Comparison of ENCODE assay signal across 1 cellular context in the genomic region with DNA sequence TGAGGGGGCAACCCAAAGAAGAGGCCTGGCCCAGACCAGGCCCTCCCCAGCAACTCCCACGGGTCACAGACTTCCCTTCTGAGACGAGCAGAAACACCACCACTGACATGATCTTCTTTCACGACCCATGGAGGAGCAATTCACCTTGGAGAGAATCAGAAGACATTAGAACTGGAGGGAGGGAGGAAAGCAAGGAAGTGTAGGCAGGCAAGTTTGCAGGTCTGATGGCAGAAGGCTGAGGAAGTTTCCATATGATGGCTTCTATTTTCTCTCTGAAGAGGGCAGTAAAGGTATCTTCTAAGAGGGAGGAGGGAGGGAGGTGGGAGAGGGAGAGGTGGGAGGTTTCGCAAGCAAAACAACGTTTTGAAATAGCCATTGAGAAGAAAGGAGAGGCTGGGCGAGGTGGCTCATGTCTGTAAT.
TF ChIP-seq lines count a peak whose summit lies in the region.

No MANE protein-coding gene starts in this region.

TF ChIP-seq in K562, 482 proteins besides CTCF, POLR2A, EP300 and RAD21 (continued from another document and continues in another):
- TF ChIP-seq, protein P1, sequence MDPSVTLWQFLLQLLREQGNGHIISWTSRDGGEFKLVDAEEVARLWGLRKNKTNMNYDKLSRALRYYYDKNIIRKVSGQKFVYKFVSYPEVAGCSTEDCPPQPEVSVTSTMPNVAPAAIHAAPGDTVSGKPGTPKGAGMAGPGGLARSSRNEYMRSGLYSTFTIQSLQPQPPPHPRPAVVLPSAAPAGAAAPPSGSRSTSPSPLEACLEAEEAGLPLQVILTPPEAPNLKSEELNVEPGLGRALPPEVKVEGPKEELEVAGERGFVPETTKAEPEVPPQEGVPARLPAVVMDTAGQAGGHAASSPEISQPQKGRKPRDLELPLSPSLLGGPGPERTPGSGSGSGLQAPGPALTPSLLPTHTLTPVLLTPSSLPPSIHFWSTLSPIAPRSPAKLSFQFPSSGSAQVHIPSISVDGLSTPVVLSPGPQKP (CRISPR knock-in tag; IDR thresholded peaks at IDR 0.05), result no peak
- TF ChIP-seq ZNF134 (CRISPR knock-in tag; conservative IDR thresholded peaks at IDR 0.05) (no peak), NR2C2 (CRISPR knock-in tag; IDR thresholded peaks at IDR 0.05) (no peak), NR2C2 (tag; IDR thresholded peaks at IDR 0.05) (no peak), MTF1 (CRISPR knock-in tag; IDR thresholded peaks at IDR 0.05; ENCODE audit: borderline replicate concordance) (no peak), RUNX1 (IDR thresholded peaks at IDR 0.05; ENCODE audit: low read depth) (no peak), ZNF57 (CRISPR knock-in tag; IDR thresholded peaks at IDR 0.05) (no peak), CGGBP1 (CRISPR knock-in tag; IDR thresholded peaks at IDR 0.05) (no peak), HMG20A (CRISPR knock-in tag; conservative IDR thresholded peaks at IDR 0.05) (no peak), CREM (IDR thresholded peaks at IDR 0.05; ENCODE audit: low read depth) (0 out of 2 replicates have a peak, but pooled peaks have one; percentile 38), BCOR (IDR thresholded peaks at IDR 0.05) (no peak), PHF20 (IDR thresholded peaks at IDR 0.05; ENCODE audit: partially characterized antibody) (no peak), CSDE1 (IDR thresholded peaks at IDR 0.05) (no peak), RCOR1 (IDR thresholded peaks at IDR 0.05; ENCODE audit: borderline replicate concordance in 1 of 2, low read depth in 2 of 2, low read length in 2 of 2) (peak in 1 of 2 experiments; percentile 20; a peak in 2 of 4 replicates), ADNP (tag; IDR thresholded peaks at IDR 0.05) (no peak), ZNF239 (CRISPR knock-in tag; IDR thresholded peaks at IDR 0.05) (no peak), RBM15 (IDR thresholded peaks at IDR 0.05; ENCODE audit: insufficient read depth, low read length) (no peak), MXI1 (IDR thresholded peaks at IDR 0.05; ENCODE audit: low read depth, low read length) (no peak), RBBP5 (IDR thresholded peaks at IDR 0.05; ENCODE audit: borderline replicate concordance, insufficient read depth, low read length, poor library complexity, severe bottlenecking) (no peak), EZH2 (IDR thresholded peaks at IDR 0.05; ENCODE audit: borderline replicate concordance, low read depth, low read length) (no peak), PML (IDR thresholded peaks at IDR 0.05; ENCODE audit: low read length) (no peak), CEBPZ (IDR thresholded peaks at IDR 0.05; ENCODE audit: borderline replicate concordance, low read depth, low read length) (no peak), GTF2B (IDR thresholded peaks at IDR 0.05; ENCODE audit: extremely low read depth, insufficient read length) (no peak), ETV1 (tag; conservative IDR thresholded peaks at IDR 0.05; ENCODE audit: low read depth) (peak; percentile 44; the same call in 1 of the 2 replicates), ZC3H8 (IDR thresholded peaks at IDR 0.05) (no peak), ARNT (IDR thresholded peaks at IDR 0.05) (peak in 1 of 2 experiments; percentile 35; a peak in 1 of 4 replicates), GABPB1 (CRISPR knock-in tag; IDR thresholded peaks at IDR 0.05) (no peak), TOE1 (IDR thresholded peaks at IDR 0.05; ENCODE audit: borderline replicate concordance) (no peak), TOE1 (CRISPR knock-in tag; IDR thresholded peaks at IDR 0.05; ENCODE audit: borderline replicate concordance, low read depth) (no peak), SIN3A (IDR thresholded peaks at IDR 0.05; ENCODE audit: borderline replicate concordance in 2 of 2, control insufficient read depth in 1 of 2, low read depth in 2 of 2, low read length in 2 of 2) (no peak), ZBTB12 (CRISPR knock-in tag; IDR thresholded peaks at IDR 0.05) (no peak), SRSF9 (IDR thresholded peaks at IDR 0.05; ENCODE audit: borderline replicate concordance, low read depth, low read length) (no peak), HBP1 (CRISPR knock-in tag; IDR thresholded peaks at IDR 0.05) (0 out of 2 replicates have a peak, but pooled peaks have one; percentile 36), ZNF280A (IDR thresholded peaks at IDR 0.05; ENCODE audit: low read depth, partially characterized antibody) (no peak), EP400 (IDR thresholded peaks at IDR 0.05) (no peak), ZNF124 (CRISPR knock-in tag; IDR thresholded peaks at IDR 0.05) (no peak), PBX2 (CRISPR knock-in tag; IDR thresholded peaks at IDR 0.05; ENCODE audit: low read depth) (no peak), PBX2 (tag; conservative IDR thresholded peaks at IDR 0.05; ENCODE audit: low read depth) (0 out of 2 replicates have a peak, but pooled peaks have one; percentile 5), GATA2 (CRISPR knock-in tag; IDR thresholded peaks at IDR 0.05) (no peak), ZFP36 (IDR thresholded peaks at IDR 0.05; ENCODE audit: low read depth, low read length, partially characterized antibody) (peak; percentile 45), ZNF695 (CRISPR knock-in tag; IDR thresholded peaks at IDR 0.05) (no peak), BHLHE40 (IDR thresholded peaks at IDR 0.05; ENCODE audit: low read length) (no peak), CBFA2T3 (IDR thresholded peaks at IDR 0.05) (no peak; the same call in 1 of the 2 replicates), NCOA2 (IDR thresholded peaks at IDR 0.05; ENCODE audit: partially characterized antibody in 2 of 2) (no peak)
- TF ChIP-seq, protein P2, sequence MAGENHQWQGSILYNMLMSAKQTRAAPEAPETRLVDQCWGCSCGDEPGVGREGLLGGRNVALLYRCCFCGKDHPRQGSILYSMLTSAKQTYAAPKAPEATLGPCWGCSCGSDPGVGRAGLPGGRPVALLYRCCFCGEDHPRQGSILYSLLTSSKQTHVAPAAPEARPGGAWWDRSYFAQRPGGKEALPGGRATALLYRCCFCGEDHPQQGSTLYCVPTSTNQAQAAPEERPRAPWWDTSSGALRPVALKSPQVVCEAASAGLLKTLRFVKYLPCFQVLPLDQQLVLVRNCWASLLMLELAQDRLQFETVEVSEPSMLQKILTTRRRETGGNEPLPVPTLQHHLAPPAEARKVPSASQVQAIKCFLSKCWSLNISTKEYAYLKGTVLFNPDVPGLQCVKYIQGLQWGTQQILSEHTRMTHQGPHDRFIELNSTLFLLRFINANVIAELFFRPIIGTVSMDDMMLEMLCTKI (IDR thresholded peaks at IDR 0.05; ENCODE audit: partially characterized antibody), result no peak
- TF ChIP-seq, protein P3, sequence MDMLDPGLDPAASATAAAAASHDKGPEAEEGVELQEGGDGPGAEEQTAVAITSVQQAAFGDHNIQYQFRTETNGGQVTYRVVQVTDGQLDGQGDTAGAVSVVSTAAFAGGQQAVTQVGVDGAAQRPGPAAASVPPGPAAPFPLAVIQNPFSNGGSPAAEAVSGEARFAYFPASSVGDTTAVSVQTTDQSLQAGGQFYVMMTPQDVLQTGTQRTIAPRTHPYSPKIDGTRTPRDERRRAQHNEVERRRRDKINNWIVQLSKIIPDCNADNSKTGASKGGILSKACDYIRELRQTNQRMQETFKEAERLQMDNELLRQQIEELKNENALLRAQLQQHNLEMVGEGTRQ (CRISPR knock-in tag; IDR thresholded peaks at IDR 0.05), result no peak
- TF ChIP-seq, protein P4, sequence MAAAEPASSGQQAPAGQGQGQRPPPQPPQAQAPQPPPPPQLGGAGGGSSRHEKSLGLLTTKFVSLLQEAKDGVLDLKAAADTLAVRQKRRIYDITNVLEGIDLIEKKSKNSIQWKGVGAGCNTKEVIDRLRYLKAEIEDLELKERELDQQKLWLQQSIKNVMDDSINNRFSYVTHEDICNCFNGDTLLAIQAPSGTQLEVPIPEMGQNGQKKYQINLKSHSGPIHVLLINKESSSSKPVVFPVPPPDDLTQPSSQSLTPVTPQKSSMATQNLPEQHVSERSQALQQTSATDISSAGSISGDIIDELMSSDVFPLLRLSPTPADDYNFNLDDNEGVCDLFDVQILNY (CRISPR knock-in tag; IDR thresholded peaks at IDR 0.05), result no peak
- TF ChIP-seq, protein P5, sequence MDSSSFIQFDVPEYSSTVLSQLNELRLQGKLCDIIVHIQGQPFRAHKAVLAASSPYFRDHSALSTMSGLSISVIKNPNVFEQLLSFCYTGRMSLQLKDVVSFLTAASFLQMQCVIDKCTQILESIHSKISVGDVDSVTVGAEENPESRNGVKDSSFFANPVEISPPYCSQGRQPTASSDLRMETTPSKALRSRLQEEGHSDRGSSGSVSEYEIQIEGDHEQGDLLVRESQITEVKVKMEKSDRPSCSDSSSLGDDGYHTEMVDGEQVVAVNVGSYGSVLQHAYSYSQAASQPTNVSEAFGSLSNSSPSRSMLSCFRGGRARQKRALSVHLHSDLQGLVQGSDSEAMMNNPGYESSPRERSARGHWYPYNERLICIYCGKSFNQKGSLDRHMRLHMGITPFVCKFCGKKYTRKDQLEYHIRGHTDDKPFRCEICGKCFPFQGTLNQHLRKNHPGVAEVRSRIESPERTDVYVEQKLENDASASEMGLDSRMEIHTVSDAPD (CRISPR knock-in tag; IDR thresholded peaks at IDR 0.05), result no peak
